In the genomic region with DNA sequence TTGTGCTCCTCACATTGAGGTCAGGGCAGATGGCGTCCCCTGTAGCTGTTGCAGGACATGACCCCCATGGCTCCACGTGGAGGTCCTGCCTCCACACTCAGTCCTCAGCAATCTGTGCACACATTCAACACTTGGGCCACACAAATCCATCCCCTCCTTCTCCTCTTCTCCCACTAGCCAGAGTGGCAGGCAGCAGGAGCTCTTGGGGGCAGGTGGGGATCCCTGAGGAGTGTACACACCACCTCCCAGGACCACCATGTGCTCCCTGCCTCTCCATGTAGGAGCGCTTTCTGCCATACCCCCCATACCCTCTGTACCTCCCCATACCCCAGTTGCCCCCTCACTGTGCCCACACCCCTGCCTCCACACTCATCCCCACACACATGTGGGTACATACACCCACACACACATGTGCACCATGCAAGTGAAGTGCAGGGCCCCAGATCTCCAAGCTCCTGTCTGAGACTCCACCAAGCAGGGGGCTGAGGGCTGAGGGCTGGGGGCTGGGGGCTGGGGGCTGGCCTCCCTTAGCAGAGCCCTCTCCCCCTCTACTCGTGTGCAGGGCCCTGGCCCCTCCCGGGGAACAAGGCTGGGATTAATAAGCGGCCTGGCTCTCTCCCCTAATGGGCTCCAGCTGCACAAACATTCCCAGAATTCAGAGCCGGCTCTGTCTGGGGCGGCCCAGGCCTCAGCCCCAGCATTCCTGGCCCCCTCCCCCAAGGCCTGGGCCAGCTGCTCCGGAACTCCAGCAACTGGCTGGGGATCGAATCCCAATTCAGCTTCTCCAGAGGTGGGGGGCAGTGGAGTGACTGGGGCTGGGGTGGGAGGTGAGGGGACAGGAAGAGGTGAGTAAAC, we compare ENCODE assay signal across 2 cellular contexts.
TF ChIP-seq lines count a peak whose summit lies in the region.

No MANE protein-coding gene starts in this region.

TF ChIP-seq in IMR-90, 13 proteins besides CTCF, POLR2A, EP300 and RAD21:
- no peak for TF ChIP-seq RFX5 (IDR thresholded peaks at IDR 0.05; ENCODE audit: low read depth, low read length)
- peak; percentile 75; the same call in 1 of the 2 replicates for TF ChIP-seq MAZ (IDR thresholded peaks at IDR 0.05; ENCODE audit: borderline replicate concordance, low read depth, low read length)
- TF ChIP-seq MXI1 (IDR thresholded peaks at IDR 0.05; ENCODE audit: borderline replicate concordance, low read depth, low read length) = no peak

TF ChIP-seq in HepG2, 621 proteins besides CTCF, POLR2A, EP300 and RAD21 (continues in another document):
- TF ChIP-seq KAT2B (IDR thresholded peaks at IDR 0.05; ENCODE audit: borderline replicate concordance, low read depth, low read length) = no peak
- TF ChIP-seq PHF21A (CRISPR knock-in tag; IDR thresholded peaks at IDR 0.05) = no peak
- TF ChIP-seq ZNF3 (CRISPR knock-in tag; IDR thresholded peaks at IDR 0.05) = no peak
- 0 out of 2 replicates have a peak, but pooled peaks have one; percentile 62 for TF ChIP-seq PCBP1 (IDR thresholded peaks at IDR 0.05; ENCODE audit: borderline replicate concordance, low read depth, low read length)
- TF ChIP-seq SMARCE1 (IDR thresholded peaks at IDR 0.05; ENCODE audit: borderline replicate concordance) = no peak
- peak; percentile 78 for TF ChIP-seq TEAD3 (CRISPR knock-in tag; optimal IDR thresholded peaks at IDR 0.05; ENCODE audit: borderline replicate concordance)
- no peak for TF ChIP-seq ZNF205 (CRISPR knock-in tag; IDR thresholded peaks at IDR 0.05)
- 0 out of 2 replicates have a peak, but pooled peaks have one; percentile 19 for TF ChIP-seq HNF4A (CRISPR knock-in tag; IDR thresholded peaks at IDR 0.05)
- TF ChIP-seq ZNF878 (CRISPR knock-in tag; IDR thresholded peaks at IDR 0.05) = no peak
- TF ChIP-seq ZNF317 (CRISPR knock-in tag; IDR thresholded peaks at IDR 0.05) = no peak
- TF ChIP-seq, protein P1, sequence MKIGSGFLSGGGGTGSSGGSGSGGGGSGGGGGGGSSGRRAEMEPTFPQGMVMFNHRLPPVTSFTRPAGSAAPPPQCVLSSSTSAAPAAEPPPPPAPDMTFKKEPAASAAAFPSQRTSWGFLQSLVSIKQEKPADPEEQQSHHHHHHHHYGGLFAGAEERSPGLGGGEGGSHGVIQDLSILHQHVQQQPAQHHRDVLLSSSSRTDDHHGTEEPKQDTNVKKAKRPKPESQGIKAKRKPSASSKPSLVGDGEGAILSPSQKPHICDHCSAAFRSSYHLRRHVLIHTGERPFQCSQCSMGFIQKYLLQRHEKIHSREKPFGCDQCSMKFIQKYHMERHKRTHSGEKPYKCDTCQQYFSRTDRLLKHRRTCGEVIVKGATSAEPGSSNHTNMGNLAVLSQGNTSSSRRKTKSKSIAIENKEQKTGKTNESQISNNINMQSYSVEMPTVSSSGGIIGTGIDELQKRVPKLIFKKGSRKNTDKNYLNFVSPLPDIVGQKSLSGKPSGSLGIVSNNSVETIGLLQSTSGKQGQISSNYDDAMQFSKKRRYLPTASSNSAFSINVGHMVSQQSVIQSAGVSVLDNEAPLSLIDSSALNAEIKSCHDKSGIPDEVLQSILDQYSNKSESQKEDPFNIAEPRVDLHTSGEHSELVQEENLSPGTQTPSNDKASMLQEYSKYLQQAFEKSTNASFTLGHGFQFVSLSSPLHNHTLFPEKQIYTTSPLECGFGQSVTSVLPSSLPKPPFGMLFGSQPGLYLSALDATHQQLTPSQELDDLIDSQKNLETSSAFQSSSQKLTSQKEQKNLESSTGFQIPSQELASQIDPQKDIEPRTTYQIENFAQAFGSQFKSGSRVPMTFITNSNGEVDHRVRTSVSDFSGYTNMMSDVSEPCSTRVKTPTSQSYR (CRISPR knock-in tag; IDR thresholded peaks at IDR 0.05; ENCODE audit: borderline replicate concordance) = peak; percentile 82
- TF ChIP-seq, protein P2, sequence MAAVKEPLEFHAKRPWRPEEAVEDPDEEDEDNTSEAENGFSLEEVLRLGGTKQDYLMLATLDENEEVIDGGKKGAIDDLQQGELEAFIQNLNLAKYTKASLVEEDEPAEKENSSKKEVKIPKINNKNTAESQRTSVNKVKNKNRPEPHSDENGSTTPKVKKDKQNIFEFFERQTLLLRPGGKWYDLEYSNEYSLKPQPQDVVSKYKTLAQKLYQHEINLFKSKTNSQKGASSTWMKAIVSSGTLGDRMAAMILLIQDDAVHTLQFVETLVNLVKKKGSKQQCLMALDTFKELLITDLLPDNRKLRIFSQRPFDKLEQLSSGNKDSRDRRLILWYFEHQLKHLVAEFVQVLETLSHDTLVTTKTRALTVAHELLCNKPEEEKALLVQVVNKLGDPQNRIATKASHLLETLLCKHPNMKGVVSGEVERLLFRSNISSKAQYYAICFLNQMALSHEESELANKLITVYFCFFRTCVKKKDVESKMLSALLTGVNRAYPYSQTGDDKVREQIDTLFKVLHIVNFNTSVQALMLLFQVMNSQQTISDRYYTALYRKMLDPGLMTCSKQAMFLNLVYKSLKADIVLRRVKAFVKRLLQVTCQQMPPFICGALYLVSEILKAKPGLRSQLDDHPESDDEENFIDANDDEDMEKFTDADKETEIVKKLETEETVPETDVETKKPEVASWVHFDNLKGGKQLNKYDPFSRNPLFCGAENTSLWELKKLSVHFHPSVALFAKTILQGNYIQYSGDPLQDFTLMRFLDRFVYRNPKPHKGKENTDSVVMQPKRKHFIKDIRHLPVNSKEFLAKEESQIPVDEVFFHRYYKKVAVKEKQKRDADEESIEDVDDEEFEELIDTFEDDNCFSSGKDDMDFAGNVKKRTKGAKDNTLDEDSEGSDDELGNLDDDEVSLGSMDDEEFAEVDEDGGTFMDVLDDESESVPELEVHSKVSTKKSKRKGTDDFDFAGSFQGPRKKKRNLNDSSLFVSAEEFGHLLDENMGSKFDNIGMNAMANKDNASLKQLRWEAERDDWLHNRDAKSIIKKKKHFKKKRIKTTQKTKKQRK (IDR thresholded peaks at IDR 0.05; ENCODE audit: low read length) = no peak
- TF ChIP-seq SRSF9 (IDR thresholded peaks at IDR 0.05; ENCODE audit: borderline replicate concordance, insufficient read depth, low read depth, low read length, poor library complexity, severe bottlenecking) = no peak
- no peak for TF ChIP-seq WIZ (CRISPR knock-in tag; IDR thresholded peaks at IDR 0.05)
- TF ChIP-seq, protein P3, sequence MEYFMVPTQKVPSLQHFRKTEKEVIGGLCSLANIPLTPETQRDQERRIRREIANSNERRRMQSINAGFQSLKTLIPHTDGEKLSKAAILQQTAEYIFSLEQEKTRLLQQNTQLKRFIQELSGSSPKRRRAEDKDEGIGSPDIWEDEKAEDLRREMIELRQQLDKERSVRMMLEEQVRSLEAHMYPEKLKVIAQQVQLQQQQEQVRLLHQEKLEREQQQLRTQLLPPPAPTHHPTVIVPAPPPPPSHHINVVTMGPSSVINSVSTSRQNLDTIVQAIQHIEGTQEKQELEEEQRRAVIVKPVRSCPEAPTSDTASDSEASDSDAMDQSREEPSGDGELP (IDR thresholded peaks at IDR 0.05; ENCODE audit: borderline replicate concordance, low read depth) = peak; percentile 77; the same call in 1 of the 2 replicates
- TF ChIP-seq, protein P4, sequence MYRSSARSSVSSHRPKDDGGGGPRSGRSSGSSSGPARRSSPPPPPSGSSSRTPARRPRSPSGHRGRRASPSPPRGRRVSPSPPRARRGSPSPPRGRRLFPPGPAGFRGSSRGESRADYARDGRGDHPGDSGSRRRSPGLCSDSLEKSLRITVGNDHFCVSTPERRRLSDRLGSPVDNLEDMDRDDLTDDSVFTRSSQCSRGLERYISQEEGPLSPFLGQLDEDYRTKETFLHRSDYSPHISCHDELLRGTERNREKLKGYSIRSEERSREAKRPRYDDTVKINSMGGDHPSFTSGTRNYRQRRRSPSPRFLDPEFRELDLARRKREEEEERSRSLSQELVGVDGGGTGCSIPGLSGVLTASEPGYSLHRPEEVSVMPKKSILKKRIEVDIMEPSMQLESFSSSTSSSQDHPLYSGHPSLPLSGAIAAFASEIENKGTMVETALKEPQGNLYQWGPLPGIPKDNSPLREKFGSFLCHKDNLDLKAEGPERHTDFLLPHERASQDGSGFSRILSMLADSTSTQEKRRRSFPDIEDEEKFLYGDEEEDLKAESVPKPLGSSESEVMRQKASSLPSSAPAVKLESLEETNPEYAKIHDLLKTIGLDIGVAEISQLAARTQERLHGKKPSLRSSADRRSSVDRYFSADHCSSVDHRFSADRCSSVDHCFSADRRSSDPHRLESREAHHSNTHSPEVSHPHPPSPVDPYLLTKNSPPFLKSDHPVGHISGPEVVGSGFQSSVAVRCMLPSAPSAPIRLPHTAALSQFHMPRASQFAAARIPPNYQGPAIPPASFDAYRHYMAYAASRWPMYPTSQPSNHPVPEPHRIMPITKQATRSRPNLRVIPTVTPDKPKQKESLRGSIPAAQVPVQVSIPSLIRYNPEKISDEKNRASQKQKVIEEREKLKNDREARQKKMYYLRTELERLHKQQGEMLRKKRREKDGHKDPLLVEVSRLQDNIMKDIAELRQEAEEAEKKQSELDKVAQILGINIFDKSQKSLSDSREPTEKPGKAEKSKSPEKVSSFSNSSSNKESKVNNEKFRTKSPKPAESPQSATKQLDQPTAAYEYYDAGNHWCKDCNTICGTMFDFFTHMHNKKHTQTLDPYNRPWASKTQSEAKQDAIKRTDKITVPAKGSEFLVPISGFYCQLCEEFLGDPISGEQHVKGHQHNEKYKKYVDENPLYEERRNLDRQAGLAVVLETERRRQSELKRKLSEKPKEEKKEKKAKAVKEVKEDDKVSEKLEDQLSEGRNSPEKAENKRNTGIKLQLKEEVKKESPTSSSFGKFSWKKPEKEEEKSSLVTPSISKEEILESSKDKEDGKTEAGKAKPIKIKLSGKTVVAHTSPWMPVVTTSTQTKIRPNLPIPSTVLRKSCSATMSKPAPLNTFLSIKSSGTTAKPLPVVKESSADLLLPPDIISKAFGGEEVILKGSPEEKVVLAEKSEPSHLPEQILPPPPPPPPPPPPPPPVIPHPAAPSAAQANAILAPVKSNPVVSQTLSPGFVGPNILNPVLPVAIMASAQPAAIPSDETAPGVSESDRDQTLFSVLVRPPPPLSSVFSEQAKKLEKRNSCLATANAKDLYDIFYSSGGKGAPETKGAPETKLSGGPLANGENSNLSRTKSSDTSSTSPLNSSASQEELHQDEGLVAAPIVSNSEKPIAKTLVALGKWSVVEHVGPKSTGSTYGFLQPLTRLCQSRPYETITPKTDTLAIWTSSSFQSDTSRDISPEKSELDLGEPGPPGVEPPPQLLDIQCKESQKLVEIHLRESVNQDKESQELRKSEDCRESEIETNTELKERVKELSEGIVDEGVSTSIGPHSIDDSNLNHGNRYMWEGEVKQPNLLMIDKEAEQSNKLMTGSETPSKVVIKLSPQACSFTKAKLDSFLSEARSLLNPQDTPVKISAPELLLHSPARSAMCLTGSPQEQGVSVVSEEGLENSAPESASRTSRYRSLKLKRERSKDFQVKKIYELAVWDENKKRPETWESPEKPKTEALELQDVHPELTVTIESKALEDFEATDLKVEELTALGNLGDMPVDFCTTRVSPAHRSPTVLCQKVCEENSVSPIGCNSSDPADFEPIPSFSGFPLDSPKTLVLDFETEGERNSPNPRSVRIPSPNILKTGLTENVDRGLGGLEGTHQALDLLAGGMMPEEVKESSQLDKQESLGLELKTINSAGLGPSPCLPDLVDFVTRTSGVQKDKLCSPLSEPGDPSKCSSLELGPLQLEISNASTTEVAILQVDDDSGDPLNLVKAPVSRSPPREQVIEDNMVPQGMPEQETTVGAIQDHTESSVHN (CRISPR knock-in tag; IDR thresholded peaks at IDR 0.05) = no peak
- TF ChIP-seq THYN1 (CRISPR knock-in tag; IDR thresholded peaks at IDR 0.05; ENCODE audit: borderline replicate concordance, low read depth) = no peak
- no peak for TF ChIP-seq TGIF2 (CRISPR knock-in tag; IDR thresholded peaks at IDR 0.05)
- no peak for TF ChIP-seq RARG (CRISPR knock-in tag; IDR thresholded peaks at IDR 0.05; ENCODE audit: low read depth)
- no peak for TF ChIP-seq ZC3H13 (CRISPR knock-in tag; IDR thresholded peaks at IDR 0.05)
- no peak for TF ChIP-seq ZNF296 (CRISPR knock-in tag; conservative IDR thresholded peaks at IDR 0.05)
- TF ChIP-seq, protein P5, sequence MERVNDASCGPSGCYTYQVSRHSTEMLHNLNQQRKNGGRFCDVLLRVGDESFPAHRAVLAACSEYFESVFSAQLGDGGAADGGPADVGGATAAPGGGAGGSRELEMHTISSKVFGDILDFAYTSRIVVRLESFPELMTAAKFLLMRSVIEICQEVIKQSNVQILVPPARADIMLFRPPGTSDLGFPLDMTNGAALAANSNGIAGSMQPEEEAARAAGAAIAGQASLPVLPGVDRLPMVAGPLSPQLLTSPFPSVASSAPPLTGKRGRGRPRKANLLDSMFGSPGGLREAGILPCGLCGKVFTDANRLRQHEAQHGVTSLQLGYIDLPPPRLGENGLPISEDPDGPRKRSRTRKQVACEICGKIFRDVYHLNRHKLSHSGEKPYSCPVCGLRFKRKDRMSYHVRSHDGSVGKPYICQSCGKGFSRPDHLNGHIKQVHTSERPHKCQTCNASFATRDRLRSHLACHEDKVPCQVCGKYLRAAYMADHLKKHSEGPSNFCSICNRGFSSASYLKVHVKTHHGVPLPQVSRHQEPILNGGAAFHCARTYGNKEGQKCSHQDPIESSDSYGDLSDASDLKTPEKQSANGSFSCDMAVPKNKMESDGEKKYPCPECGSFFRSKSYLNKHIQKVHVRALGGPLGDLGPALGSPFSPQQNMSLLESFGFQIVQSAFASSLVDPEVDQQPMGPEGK (CRISPR knock-in tag; IDR thresholded peaks at IDR 0.05) = peak; percentile 67
- TF ChIP-seq, protein P6, sequence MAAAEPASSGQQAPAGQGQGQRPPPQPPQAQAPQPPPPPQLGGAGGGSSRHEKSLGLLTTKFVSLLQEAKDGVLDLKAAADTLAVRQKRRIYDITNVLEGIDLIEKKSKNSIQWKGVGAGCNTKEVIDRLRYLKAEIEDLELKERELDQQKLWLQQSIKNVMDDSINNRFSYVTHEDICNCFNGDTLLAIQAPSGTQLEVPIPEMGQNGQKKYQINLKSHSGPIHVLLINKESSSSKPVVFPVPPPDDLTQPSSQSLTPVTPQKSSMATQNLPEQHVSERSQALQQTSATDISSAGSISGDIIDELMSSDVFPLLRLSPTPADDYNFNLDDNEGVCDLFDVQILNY (CRISPR knock-in tag; conservative IDR thresholded peaks at IDR 0.05) = no peak
- TF ChIP-seq ZNF143 (CRISPR knock-in tag; IDR thresholded peaks at IDR 0.05) = peak; percentile 69
- no peak for TF ChIP-seq KDM5B (CRISPR knock-in tag; IDR thresholded peaks at IDR 0.05; ENCODE audit: borderline replicate concordance)
- TF ChIP-seq, protein P7, sequence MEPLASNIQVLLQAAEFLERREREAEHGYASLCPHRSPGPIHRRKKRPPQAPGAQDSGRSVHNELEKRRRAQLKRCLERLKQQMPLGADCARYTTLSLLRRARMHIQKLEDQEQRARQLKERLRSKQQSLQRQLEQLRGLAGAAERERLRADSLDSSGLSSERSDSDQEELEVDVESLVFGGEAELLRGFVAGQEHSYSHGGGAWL (CRISPR knock-in tag; IDR thresholded peaks at IDR 0.05) = no peak
- TF ChIP-seq ZNF777 (CRISPR knock-in tag; IDR thresholded peaks at IDR 0.05) = no peak
- TF ChIP-seq ZNF672 (CRISPR knock-in tag; IDR thresholded peaks at IDR 0.05) = no peak
- TF ChIP-seq, protein P8, sequence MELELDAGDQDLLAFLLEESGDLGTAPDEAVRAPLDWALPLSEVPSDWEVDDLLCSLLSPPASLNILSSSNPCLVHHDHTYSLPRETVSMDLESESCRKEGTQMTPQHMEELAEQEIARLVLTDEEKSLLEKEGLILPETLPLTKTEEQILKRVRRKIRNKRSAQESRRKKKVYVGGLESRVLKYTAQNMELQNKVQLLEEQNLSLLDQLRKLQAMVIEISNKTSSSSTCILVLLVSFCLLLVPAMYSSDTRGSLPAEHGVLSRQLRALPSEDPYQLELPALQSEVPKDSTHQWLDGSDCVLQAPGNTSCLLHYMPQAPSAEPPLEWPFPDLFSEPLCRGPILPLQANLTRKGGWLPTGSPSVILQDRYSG (CRISPR knock-in tag; IDR thresholded peaks at IDR 0.05) = no peak
- 0 out of 2 replicates have a peak, but pooled peaks have one; percentile 68 for TF ChIP-seq ZFP90 (CRISPR knock-in tag; IDR thresholded peaks at IDR 0.05; ENCODE audit: borderline replicate concordance)
- TF ChIP-seq BRCA1 (CRISPR knock-in tag; IDR thresholded peaks at IDR 0.05) = no peak
